In genomic region chr19:54452626-54453025, GRCh38 we compare ENCODE assay signal across 21 cellular contexts. TPM values are rescaled to one million over a fixed set of nuclear protein-coding genes. Genes with fewer than 3 reads are reported as not detected.
"Had no signal": no experiment of that assay in that cellular context is flagged by ENCODE, and none has a peak within 500 bp of the region (broad histone marks: within the 10 kb centered on the region; RNA-seq: fewer than 3 reads in every experiment).

No MANE protein-coding gene starts in this region.

- DNase-seq: activated CD4-positive, alpha-beta T cell treated with anti-CD3 and anti-CD28 coated beads for 1 hour; activated CD8-positive, alpha-beta memory T cell treated with anti-CD3 and anti-CD28 coated beads for 24 hours; activated CD8-positive, alpha-beta memory T cell treated with anti-CD3 and anti-CD28 coated beads, Interleukin-2, amount 50 U/mL, for 48 hours; activated naive CD8-positive, alpha-beta T cell treated with anti-CD3 and anti-CD28 coated beads, Interleukin-2, amount 10 ng/mL, durations not matched to agents 7 days and 5 days; anterior cingulate cortex; cortex of kidney; heart left ventricle; left ventricle myocardium superior; SW 1271; WERI-Rb-1 had no signal

- H3K27me3 ChIP-seq: gastroesophageal sphincter, heart left ventricle, tibial nerve had no signal

- H3K9me3 ChIP-seq: gastroesophageal sphincter, heart left ventricle, tibial nerve had no signal

- H3K9me3 Mint-ChIP-seq: activated naive CD8-positive, alpha-beta T cell treated with anti-CD3 and anti-CD28 coated beads, Interleukin-2, amount 10 ng/mL, durations not matched to agents 7 days and 5 days; memory B cell; stimulated activated naive CD8-positive, alpha-beta T cell treated with anti-CD3 and anti-CD28 coated beads, Interleukin-15, Interleukin-2, amounts not matched to agents 100 ng/mL and 50 ng/mL, for 24 hours had no signal

- ATAC-seq: esophagus mucosa; gastroesophageal sphincter; heart left ventricle; left ventricle myocardium superior; naive thymus-derived CD4-positive, alpha-beta T cell had no signal

- H3K27ac ChIP-seq: gastroesophageal sphincter, heart left ventricle, tibial nerve, WERI-Rb-1 had no signal

- H3K27ac Mint-ChIP-seq: activated naive CD8-positive, alpha-beta T cell treated with anti-CD3 and anti-CD28 coated beads, Interleukin-2, amount 10 ng/mL, durations not matched to agents 7 days and 5 days; memory B cell; stimulated activated naive CD8-positive, alpha-beta T cell treated with anti-CD3 and anti-CD28 coated beads, Interleukin-15, Interleukin-2, amounts not matched to agents 100 ng/mL and 50 ng/mL, for 24 hours had no signal

- H3K4me3 ChIP-seq: gastroesophageal sphincter, heart left ventricle, tibial nerve had no signal

- H3K27me3 Mint-ChIP-seq: activated naive CD8-positive, alpha-beta T cell treated with anti-CD3 and anti-CD28 coated beads, Interleukin-2, amount 10 ng/mL, durations not matched to agents 7 days and 5 days; memory B cell; stimulated activated naive CD8-positive, alpha-beta T cell treated with anti-CD3 and anti-CD28 coated beads, Interleukin-15, Interleukin-2, amounts not matched to agents 100 ng/mL and 50 ng/mL, for 24 hours had no signal

- H3K4me3 Mint-ChIP-seq: activated naive CD8-positive, alpha-beta T cell treated with anti-CD3 and anti-CD28 coated beads, Interleukin-2, amount 10 ng/mL, durations not matched to agents 7 days and 5 days; memory B cell; stimulated activated naive CD8-positive, alpha-beta T cell treated with anti-CD3 and anti-CD28 coated beads, Interleukin-15, Interleukin-2, amounts not matched to agents 100 ng/mL and 50 ng/mL, for 24 hours had no signal

RNA-seq across cellular contexts. Expression of gene CDC42EP5, which starts 20.5 kb away (rescaled TPM):
- total RNA-seq: activated naive CD8-positive, alpha-beta T cell treated with anti-CD3 and anti-CD28 coated beads, Interleukin-2, amount 10 ng/mL, durations not matched to agents 7 days and 5 days; naive thymus-derived CD4-positive, alpha-beta T cell; T-helper 2 cell treated with Interferon-gamma antibody and Interleukin-4, amounts not matched to agents 100 ng/mL and 5 ng/mL, for 36 hours had no signal
- polyA plus RNA-seq: naive thymus-derived CD4-positive, alpha-beta T cell had no signal

RNA-seq across cellular contexts. Expression of gene LAIR2, which starts 50.0 kb away (rescaled TPM):
- total RNA-seq: esophagus mucosa, gastroesophageal sphincter, left ventricle myocardium superior, mucosa of gallbladder, omental fat pad, posterior vena cava, skeletal muscle tissue, tibial nerve had no signal
- polyA plus RNA-seq: heart left ventricle had no signal
